9 cellular contexts compared by ENCODE assay signal in the genomic region with DNA sequence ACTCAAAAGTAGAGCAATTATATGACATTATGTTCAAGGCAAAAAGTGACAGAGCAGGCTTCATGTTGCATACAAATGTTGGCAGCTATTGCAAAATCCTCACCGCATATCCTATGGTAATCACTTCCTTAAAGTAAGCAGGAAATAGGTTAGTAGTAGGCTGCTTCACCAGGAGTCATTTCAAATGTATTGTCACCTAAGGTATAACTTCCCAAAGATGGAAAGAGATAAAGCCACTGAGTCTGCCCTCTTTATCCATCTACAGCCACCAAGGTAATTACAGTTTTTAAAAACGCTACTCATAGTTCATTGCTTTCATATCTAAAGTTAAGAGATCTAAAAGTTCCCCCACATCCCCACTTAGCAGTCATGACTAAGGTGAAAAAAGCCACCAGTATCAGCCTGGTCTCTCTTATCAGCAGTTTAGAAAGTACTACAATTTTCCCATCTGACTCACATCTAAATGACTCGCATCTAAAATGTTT. TPM values are rescaled to one million over a fixed set of nuclear protein-coding genes. Genes with fewer than 3 reads are reported as not detected.
DNase-seq lines count a peak whose midpoint lies in the region; ATAC-seq and TF ChIP-seq lines count a peak whose summit lies in the region.
"Had no signal": no experiment of that assay in that cellular context is flagged by ENCODE, and none has a peak within 500 bp of the region (broad histone marks: within the 10 kb centered on the region; RNA-seq: fewer than 3 reads in every experiment).

No MANE protein-coding gene starts in this region.

- DNase-seq in AML-193 (lab: John Stamatoyannopoulos, UW) = peak; percentile 90 to 94
- DNase-seq in SK-N-SH = no peak
- DNase-seq in naive thymus-derived CD4-positive, alpha-beta T cell = no peak
- DNase-seq in HuH-7.5 (ENCODE audit: low spot score) = no peak
- no peak for DNase-seq in NCI-H1436 treated with DMSO at 0.1 percent for 48 hours (lab: John Stamatoyannopoulos, UW)
- DNase-seq in OCI-LY7 (ENCODE audit: low spot score) = no peak

- no peaks in the 10 kb centered on the region for H3K79me2 ChIP-seq in SK-N-SH (ENCODE audit: insufficient read depth)
- H3K79me2 ChIP-seq in OCI-LY7 (ENCODE audit: insufficient read depth, low read depth, low read length) = no peaks in the 10 kb centered on the region

- peaks cover 0 to 11% (median 0%) of the 10 kb centered on the region in 7 donors for H3K4me1 Mint-ChIP-seq in naive thymus-derived CD4-positive, alpha-beta T cell

- no peaks in the 10 kb centered on the region for H3K9me2 ChIP-seq in SK-N-SH
- H3K9me2 ChIP-seq in OCI-LY7 (ENCODE audit: insufficient read depth, low read length) = no peaks in the 10 kb centered on the region

- peak; percentile 57 for ATAC-seq in GM19397 (IDR thresholded peaks at IDR 0.05; ENCODE audit: unreplicated experiment)
- peak; percentile 75 for ATAC-seq in HG03442 (IDR thresholded peaks at IDR 0.05; ENCODE audit: unreplicated experiment)
- peak; percentile 48 for ATAC-seq in naive thymus-derived CD4-positive, alpha-beta T cell

- H3K4me3 ChIP-seq in SK-N-SH (ENCODE audit: low read depth in 2 of 2, low read length in 1 of 2) = peak overlapping the region in 1 of 2 experiments; percentile 14; a peak in 3 of 4 replicates
- H3K4me3 ChIP-seq in naive thymus-derived CD4-positive, alpha-beta T cell (ENCODE audit: low read length) = no peak overlapping the region
- H3K4me3 ChIP-seq in OCI-LY7 (ENCODE audit: low read depth, low read length, poor library complexity, severe bottlenecking) = no peak overlapping the region

- TF ChIP-seq CTCF in SK-N-SH (IDR thresholded peaks at IDR 0.05) (no peak), OCI-LY7 (conservative IDR thresholded peaks at IDR 0.05; ENCODE audit: low read length) (no peak)

- H3K9me3 ChIP-seq in SK-N-SH (no peaks in the 10 kb centered on the region), OCI-LY7 (ENCODE audit: low read length) (no peaks in the 10 kb centered on the region)
- H3K9me3 ChIP-seq in naive thymus-derived CD4-positive, alpha-beta T cell (ENCODE audit: control insufficient read depth in 2 of 3, low read length in 3 of 3) = no peaks in the 10 kb centered on the region

- H3K27ac ChIP-seq in SK-N-SH (ENCODE audit: low read depth in 2 of 2, low read length in 1 of 2) (peak overlapping the region; percentile 91 to 100), OCI-LY7 (ENCODE audit: low read depth, low read length, poor library complexity, severe bottlenecking) (no peak overlapping the region)
- no peak overlapping the region for H3K27ac ChIP-seq in naive thymus-derived CD4-positive, alpha-beta T cell (ENCODE audit: low read depth, low read length)

- 5% methylated on average over 3 of the region's 3 CpGs for WGBS in SK-N-SH (ENCODE audit: low lambda C conversion rate)

- H2AFZ ChIP-seq in SK-N-SH (ENCODE audit: low read depth) (peak overlapping the region; percentile 71), OCI-LY7 (ENCODE audit: low read length) (no peak overlapping the region)

- H4K20me1 ChIP-seq in SK-N-SH (ENCODE audit: insufficient read depth) (no peaks in the 10 kb centered on the region), OCI-LY7 (ENCODE audit: insufficient read depth, low read length) (no peaks in the 10 kb centered on the region)

- POLR2A ChIA-PET in SK-N-SH (lab: Yijun Ruan, JAX) = interaction anchor here (1.0 kb wide), 1 partner anchor 415 kb away, joined by 5 read pairs; no protein-coding TSS in a partner anchor
- POLR2A ChIA-PET in naive thymus-derived CD4-positive, alpha-beta T cell (lab: Charles Lee) = no interaction called here
- POLR2A ChIA-PET in OCI-LY7 (lab: Charles Lee) = interaction anchor here (0.7 kb wide), 1 partner anchor 216 kb away, joined by 5 read pairs; no protein-coding TSS in a partner anchor

- no peak overlapping the region for H3K4me3 Mint-ChIP-seq in naive thymus-derived CD4-positive, alpha-beta T cell
- H3K4me3 Mint-ChIP-seq: dendritic cell treated with granulocyte-macrophage colony-stimulating factor and Interleukin-4, amounts not matched to agents 40 ng/mL and 50 ng/mL, for 4 days had no signal

- peak overlapping the region; percentile 51; the same call in 1 of the 2 replicates for H3K4me2 ChIP-seq in SK-N-SH
- H3K4me2 ChIP-seq in OCI-LY7 (ENCODE audit: low read length) = no peak overlapping the region

- H3K9me3 Mint-ChIP-seq in naive thymus-derived CD4-positive, alpha-beta T cell = peaks cover 0 to 4% (median 0%) of the 10 kb centered on the region in 11 donors
- H3K9me3 Mint-ChIP-seq: dendritic cell treated with granulocyte-macrophage colony-stimulating factor and Interleukin-4, amounts not matched to agents 40 ng/mL and 50 ng/mL, for 4 days had no signal

- no peak overlapping the region for H3K27ac Mint-ChIP-seq in naive thymus-derived CD4-positive, alpha-beta T cell
- H3K27ac Mint-ChIP-seq: dendritic cell treated with granulocyte-macrophage colony-stimulating factor and Interleukin-4, amounts not matched to agents 40 ng/mL and 50 ng/mL, for 4 days had no signal

- no peak for TF ChIP-seq EP300 in SK-N-SH (IDR thresholded peaks at IDR 0.05; ENCODE audit: borderline replicate concordance in 1 of 2, low read depth in 1 of 2, low read length in 1 of 2)

- peaks cover 20% of the 10 kb centered on the region for H3F3A ChIP-seq in SK-N-SH (replicated peaks; ENCODE audit: insufficient read depth)

- TF ChIP-seq RAD21 in SK-N-SH (IDR thresholded peaks at IDR 0.05; ENCODE audit: low read length) = peak; percentile 33

- H3K9ac ChIP-seq in SK-N-SH = peak overlapping the region; percentile 47; the same call in 1 of the 2 replicates

- no TSS peak for BruUV-seq in OCI-LY7 (replicated peaks; lab: Mats Ljungman, UMichigan)

- no peaks in the 10 kb centered on the region for H3K27me3 ChIP-seq in SK-N-SH (ENCODE audit: insufficient read depth)
- no peaks in the 10 kb centered on the region for H3K27me3 ChIP-seq in naive thymus-derived CD4-positive, alpha-beta T cell (ENCODE audit: control insufficient read depth in 2 of 2, insufficient read depth in 2 of 2, low read length in 2 of 2)

- H3K36me3 ChIP-seq in SK-N-SH (replicated peaks in 1 of 2; ENCODE audit: control insufficient read depth in 1 of 2, insufficient read depth in 2 of 2, low read length in 1 of 2) (peaks cover 0 to 17% of the 10 kb centered on the region in 2 experiments), OCI-LY7 (ENCODE audit: insufficient read depth, low read length) (no peaks in the 10 kb centered on the region)
- no peaks in the 10 kb centered on the region for H3K36me3 ChIP-seq in naive thymus-derived CD4-positive, alpha-beta T cell (ENCODE audit: control insufficient read depth in 2 of 3, insufficient read depth in 3 of 3, low read length in 3 of 3)

- H3K4me1 ChIP-seq in SK-N-SH (ENCODE audit: control insufficient read depth in 1 of 2, insufficient read depth in 2 of 2, low read depth in 1 of 2, low read length in 1 of 2) (peaks cover 33 to 46% of the 10 kb centered on the region in 2 experiments), OCI-LY7 (ENCODE audit: insufficient read depth, low read length, poor library complexity, severe bottlenecking) (no peaks in the 10 kb centered on the region)
- H3K4me1 ChIP-seq in naive thymus-derived CD4-positive, alpha-beta T cell (ENCODE audit: control insufficient read depth in 2 of 2, insufficient read depth in 2 of 2, low read length in 2 of 2) = no peaks in the 10 kb centered on the region

- H3K36me3 Mint-ChIP-seq in naive thymus-derived CD4-positive, alpha-beta T cell = no peaks in the 10 kb centered on the region

- intact Hi-C loops in naive thymus-derived CD4-positive, alpha-beta T cell (cut with micrococcal nuclease) = no loop called here
- intact Hi-C loops in OCI-LY7 (cut with micrococcal nuclease; ENCODE audit: unreplicated experiment) = no loop called here

- CTCF ChIA-PET in SK-N-SH (lab: Yijun Ruan, JAX) = interaction anchor here (0.6 to 3.1 kb wide), 8 partner anchors 21 to 647 kb away, joined by 3 to 15 read pairs (median 4); no protein-coding TSS in a partner anchor
- CTCF ChIA-PET in naive thymus-derived CD4-positive, alpha-beta T cell (lab: Charles Lee) = no interaction called here
- CTCF ChIA-PET in OCI-LY7 (lab: Charles Lee; ENCODE audit: unreplicated experiment) = no interaction called here

- H3K27me3 Mint-ChIP-seq in naive thymus-derived CD4-positive, alpha-beta T cell = peaks cover 7 to 38% (median 11%) of the 10 kb centered on the region in 5 donors
- H3K27me3 Mint-ChIP-seq: dendritic cell treated with granulocyte-macrophage colony-stimulating factor and Interleukin-4, amounts not matched to agents 40 ng/mL and 50 ng/mL, for 4 days had no signal

TF ChIP-seq in SK-N-SH, 30 proteins besides CTCF, POLR2A, EP300 and RAD21 (continues in another document):
- TF ChIP-seq, protein P1, sequence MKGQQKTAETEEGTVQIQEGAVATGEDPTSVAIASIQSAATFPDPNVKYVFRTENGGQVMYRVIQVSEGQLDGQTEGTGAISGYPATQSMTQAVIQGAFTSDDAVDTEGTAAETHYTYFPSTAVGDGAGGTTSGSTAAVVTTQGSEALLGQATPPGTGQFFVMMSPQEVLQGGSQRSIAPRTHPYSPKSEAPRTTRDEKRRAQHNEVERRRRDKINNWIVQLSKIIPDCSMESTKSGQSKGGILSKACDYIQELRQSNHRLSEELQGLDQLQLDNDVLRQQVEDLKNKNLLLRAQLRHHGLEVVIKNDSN (IDR thresholded peaks at IDR 0.05; ENCODE audit: borderline replicate concordance, low read depth) = no peak
- TF ChIP-seq MEF2A (IDR thresholded peaks at IDR 0.05; ENCODE audit: borderline replicate concordance, low read depth) (no peak), EZH2phosphoT487 (IDR thresholded peaks at IDR 0.05; ENCODE audit: borderline replicate concordance, low read depth) (no peak)

RNA-seq across cellular contexts. Expression of a gene that starts 31.6 kb away (rescaled TPM):
- polyA plus RNA-seq in SK-N-SH (2012; rRNA removed) = not detected in 2 replicates
- not detected in 2 replicates for polyA plus RNA-seq in SK-N-SH (2012; cell fraction: cytosol; rRNA removed)
- 0.18 TPM in 1 of 2 replicates, not detected in the other for polyA plus RNA-seq in SK-N-SH (2012; cell fraction: nucleus; rRNA removed)
- not detected for total RNA-seq in naive thymus-derived CD4-positive, alpha-beta T cell
- not detected for polyA plus RNA-seq in naive thymus-derived CD4-positive, alpha-beta T cell
- total RNA-seq in OCI-LY7 (2014; rRNA removed; shearing (Covaris generic)) = not detected in 2 replicates
- total RNA-seq in OCI-LY7 (2022) = not detected in 2 replicates

Comparison
In these comparisons a context has a peak if more than half of its experiments do, and no peak if none do; other contexts are left out.
1. DNase-seq: peak in AML-193 (2 of 2); none in SK-N-SH (single experiment), naive thymus-derived CD4-positive, alpha-beta T cell (0 of 9), HuH-7.5 (single experiment), NCI-H1436 treated with DMSO at 0.1 percent for 48 hours (single experiment) and OCI-LY7 (single experiment).
2. H3K27ac ChIP-seq: peak in SK-N-SH (2 of 2); none in naive thymus-derived CD4-positive, alpha-beta T cell (single experiment) and OCI-LY7 (single experiment).
3. Peak in every context shown above with its lines, with median percentiles within 50 percentile points of each other: ATAC-seq.